ENCODE assay signal across 8 cellular contexts in genomic region chr21:42527489-42528158, GRCh38. TPM values are rescaled to one million over a fixed set of nuclear protein-coding genes. Genes with fewer than 3 reads are reported as not detected.
A peak's percentile ranks its signal among the peaks of the same experiment; 100 is the strongest.
DNase-seq lines count a peak whose midpoint lies in the region; ATAC-seq and TF ChIP-seq lines count a peak whose summit lies in the region.

No MANE protein-coding gene starts in this region.

- WGBS in H9 (ENCODE audit: extremely low coverage, insufficient read length, low lambda C conversion rate) = no CpG with 5 or more reads among the region's 13 CpGs
- 67 to 86% methylated on average over 8 to 13 of the region's 13 CpGs for WGBS in thyroid gland, 2 donors

- POLR2A ChIA-PET in CD4-positive, alpha-beta memory T cell (lab: Charles Lee; ENCODE audit: partially characterized antibody) = interaction anchor here (0.6 to 4.0 kb wide), 15 partner anchors 11 to 1422 kb away, joined by 3 to 42 read pairs (median 3); partner anchors contain the start of genes NDUFV3, RSPH1 and SLC37A1

- peaks cover 16 to 17% of the 10 kb centered on the region in 2 donors for H3K36me3 Mint-ChIP-seq in CD4-positive, alpha-beta memory T cell
- peaks cover 6 to 46% (median 20%) of the 10 kb centered on the region in 3 experiments; a peak in 6 of 7 replicates for H3K36me3 Mint-ChIP-seq in H9 (ENCODE audit: insufficient read depth in 1 of 3, low read depth in 3 of 3)
- H3K36me3 Mint-ChIP-seq in activated CD8-positive, alpha-beta memory T cell treated with anti-CD3 and anti-CD28 coated beads, Interleukin-2, amount 10 ng/mL, durations not matched to agents 7 days and 5 days = peaks cover 16% of the 10 kb centered on the region

- H3T11ph ChIP-seq in H9 (ENCODE audit: low read length) = no peak overlapping the region

- no peak overlapping the region for H3K18ac ChIP-seq in H9 (ENCODE audit: insufficient read length, low read depth, low read length)

- no peak overlapping the region for H2BK12ac ChIP-seq in H9 (ENCODE audit: insufficient read length, low read depth, low read length)

- peak overlapping the region; percentile 47 to 53 for H3K4me3 ChIP-seq in CD4-positive, alpha-beta memory T cell (ENCODE audit: low read length in 2 of 2)
- no peak overlapping the region for H3K4me3 ChIP-seq in thyroid gland (replicated peaks in 1 of 3)

- H4K8ac ChIP-seq in H9 (replicated peaks; ENCODE audit: insufficient read length, low read depth, low read length) = no peak overlapping the region

- no peak overlapping the region for H2BK15ac ChIP-seq in H9 (ENCODE audit: low read depth, low read length)

- H4K91ac ChIP-seq in H9 (ENCODE audit: insufficient read length, low read depth, low read length) = no peak overlapping the region

- ATAC-seq in activated CD8-positive, alpha-beta memory T cell treated with anti-CD3 and anti-CD28 coated beads, Interleukin-2, amount 10 ng/mL, durations not matched to agents 7 days and 5 days = peak; percentile 88
- peak; percentile 53 for ATAC-seq in left lobe of liver
- no peak for ATAC-seq in GM19397 (IDR thresholded peaks at IDR 0.05; ENCODE audit: unreplicated experiment)

- H3K27ac ChIP-seq in CD4-positive, alpha-beta memory T cell (ENCODE audit: low read depth, low read length) = peak overlapping the region; percentile 59
- H3K27ac ChIP-seq in H9 (ENCODE audit: insufficient read length, low read depth, low read length) (no peak overlapping the region), thyroid gland (peak overlapping the region in 2 of 3 donors; percentile 87 to 94)

- CTCF ChIA-PET in CD4-positive, alpha-beta memory T cell (lab: Charles Lee; ENCODE audit: partially characterized antibody) = interaction anchor here (0.6 to 1.8 kb wide), 4 partner anchors 11 to 290 kb away, joined by 3 to 5 read pairs (median 4); no protein-coding TSS in a partner anchor
- CTCF ChIA-PET in activated CD8-positive, alpha-beta memory T cell treated with anti-CD3 and anti-CD28 coated beads, Interleukin-2, amount 10 ng/mL, durations not matched to agents 7 days and 5 days (lab: Charles Lee) = interaction anchor here (1.0 to 3.1 kb wide), 5 partner anchors 10 to 60 kb away, joined by 3 to 15 read pairs (median 4); partner anchors contain the start of gene SLC37A1

- H3K56ac ChIP-seq in H9 (ENCODE audit: insufficient read length, low read depth, low read length) = no peak overlapping the region

- no peak overlapping the region for H2BK5ac ChIP-seq in H9 (ENCODE audit: insufficient read length, low read length)

- H3K4me1 Mint-ChIP-seq in CD4-positive, alpha-beta memory T cell = peaks cover 22 to 51% (median 37%) of the 10 kb centered on the region in 4 donors
- peaks cover 63 to 64% of the 10 kb centered on the region in 2 experiments for H3K4me1 Mint-ChIP-seq in H9
- H3K4me1 Mint-ChIP-seq in activated CD8-positive, alpha-beta memory T cell treated with anti-CD3 and anti-CD28 coated beads, Interleukin-2, amount 10 ng/mL, durations not matched to agents 7 days and 5 days = peaks cover 50% of the 10 kb centered on the region

- no peaks in the 10 kb centered on the region for H3K9me3 ChIP-seq in CD4-positive, alpha-beta memory T cell (ENCODE audit: control insufficient read depth in 1 of 2, low read length in 2 of 2)
- H3K9me3 ChIP-seq in H9 (ENCODE audit: control insufficient read depth, low read depth, low read length) (no peaks in the 10 kb centered on the region), thyroid gland (no peaks in the 10 kb centered on the region)

- no peak overlapping the region for H3K4ac ChIP-seq in H9 (ENCODE audit: low read depth, low read length)

- H2BK120ac ChIP-seq in H9 (ENCODE audit: low read depth, low read length, poor library complexity, severe bottlenecking) = no peak overlapping the region

- TF ChIP-seq CTCF in H9 (conservative IDR thresholded peaks at IDR 0.05) = no peak
- TF ChIP-seq CTCF in thyroid gland (IDR thresholded peaks at IDR 0.05) = no peak

- H3K9ac ChIP-seq in H9 (ENCODE audit: extremely low read depth, insufficient read length, low read length) = no peak overlapping the region

- H3K36me3 ChIP-seq in CD4-positive, alpha-beta memory T cell (ENCODE audit: insufficient read depth, low read length) = peaks cover 5% of the 10 kb centered on the region
- no peaks in the 10 kb centered on the region for H3K36me3 ChIP-seq in thyroid gland

- H3K4me1 ChIP-seq in CD4-positive, alpha-beta memory T cell (ENCODE audit: insufficient read depth, low read length) = peaks cover 32% of the 10 kb centered on the region
- H3K4me1 ChIP-seq in H9 (ENCODE audit: insufficient read depth, low read length) (peaks cover 4% of the 10 kb centered on the region; the same call in 1 of the 2 replicates), thyroid gland (peaks cover 61 to 79% of the 10 kb centered on the region in 2 donors)

- intact Hi-C loops in CD4-positive, alpha-beta memory T cell (cut with micrococcal nuclease) = loop anchor here (1.0 kb wide), 2 partner anchors 13 to 31 kb away; partner anchors contain the start of gene RSPH1
- intact Hi-C loops in thyroid gland (cut with DNase I) = no loop called here

- no peak overlapping the region for H2AFZ ChIP-seq in H9 (ENCODE audit: low read length)

- no peaks in the 10 kb centered on the region for H3K23me2 ChIP-seq in H9 (ENCODE audit: insufficient read length, low read depth, low read length, poor library complexity, severe bottlenecking)

- no peaks in the 10 kb centered on the region for H3K27me3 Mint-ChIP-seq in CD4-positive, alpha-beta memory T cell
- H3K27me3 Mint-ChIP-seq in H9 (ENCODE audit: low read depth) = no peaks in the 10 kb centered on the region
- no peaks in the 10 kb centered on the region for H3K27me3 Mint-ChIP-seq in activated CD8-positive, alpha-beta memory T cell treated with anti-CD3 and anti-CD28 coated beads, Interleukin-2, amount 10 ng/mL, durations not matched to agents 7 days and 5 days

- H2BK20ac ChIP-seq in H9 (ENCODE audit: low read depth, low read length, poor library complexity, severe bottlenecking) = no peak overlapping the region

- TF ChIP-seq POLR2A in thyroid gland (IDR thresholded peaks at IDR 0.05) = no peak

- DNase-seq in CD4-positive, alpha-beta memory T cell = peak; percentile 76 to 87 (median 81)
- DNase-seq in H9 (no peak), left lobe of liver (ENCODE audit: low spot score) (peak; percentile 44), thyroid gland (no peak), DMS 273 (lab: John Stamatoyannopoulos, UW; ENCODE audit: unreplicated experiment) (no peak), GOT3 (lab: John Stamatoyannopoulos, UW) (no peak)
- DNase-seq in activated CD8-positive, alpha-beta memory T cell treated with anti-CD3 and anti-CD28 coated beads, Interleukin-2, amount 10 ng/mL, durations not matched to agents 7 days and 5 days = peak; percentile 73

- no peak overlapping the region for H4K5ac ChIP-seq in H9 (ENCODE audit: insufficient read length, low read depth, low read length)

- H3K14ac ChIP-seq in H9 (ENCODE audit: insufficient read depth, low read length) = no peak overlapping the region

- H3K9me3 Mint-ChIP-seq in CD4-positive, alpha-beta memory T cell = no peaks in the 10 kb centered on the region
- no peaks in the 10 kb centered on the region for H3K9me3 Mint-ChIP-seq in H9
- no peaks in the 10 kb centered on the region for H3K9me3 Mint-ChIP-seq in activated CD8-positive, alpha-beta memory T cell treated with anti-CD3 and anti-CD28 coated beads, Interleukin-2, amount 10 ng/mL, durations not matched to agents 7 days and 5 days (ENCODE audit: low read depth)

- no peak overlapping the region for H2AK5ac ChIP-seq in H9 (ENCODE audit: insufficient read length, low read length)

- H3K27me3 ChIP-seq in CD4-positive, alpha-beta memory T cell (ENCODE audit: insufficient read depth, low read length) = no peaks in the 10 kb centered on the region
- H3K27me3 ChIP-seq in H9 (ENCODE audit: insufficient read depth, low read length) = no peaks in the 10 kb centered on the region
- no peaks in the 10 kb centered on the region for H3K27me3 ChIP-seq in thyroid gland

- no peaks in the 10 kb centered on the region for H3K79me2 ChIP-seq in H9 (ENCODE audit: insufficient read depth, low read length)

- peak overlapping the region; percentile 75 to 89 (median 86) for H3K4me3 Mint-ChIP-seq in CD4-positive, alpha-beta memory T cell
- H3K4me3 Mint-ChIP-seq in H9 = no peak overlapping the region
- H3K4me3 Mint-ChIP-seq in activated CD8-positive, alpha-beta memory T cell treated with anti-CD3 and anti-CD28 coated beads, Interleukin-2, amount 10 ng/mL, durations not matched to agents 7 days and 5 days = peak overlapping the region; percentile 71

- peak overlapping the region; percentile 81 to 98 (median 97) for H3K27ac Mint-ChIP-seq in CD4-positive, alpha-beta memory T cell
- peak overlapping the region; percentile 44 to 82 (median 53); a peak in 3 of 7 replicates for H3K27ac Mint-ChIP-seq in H9
- peak overlapping the region; percentile 90 for H3K27ac Mint-ChIP-seq in activated CD8-positive, alpha-beta memory T cell treated with anti-CD3 and anti-CD28 coated beads, Interleukin-2, amount 10 ng/mL, durations not matched to agents 7 days and 5 days

- H3K79me1 ChIP-seq in H9 (ENCODE audit: insufficient read depth, low read depth, low read length, poor library complexity, severe bottlenecking) = no peaks in the 10 kb centered on the region

- H4K20me1 ChIP-seq in H9 (ENCODE audit: control insufficient read depth, insufficient read depth, insufficient read length) = no peaks in the 10 kb centered on the region

- no peak overlapping the region for H3K23ac ChIP-seq in H9 (ENCODE audit: insufficient read length, low read depth, low read length)

- no peak overlapping the region for H3K4me2 ChIP-seq in H9 (ENCODE audit: insufficient read depth, insufficient read length, low read length)

RNA-seq across cellular contexts. Expression of gene SLC37A1, which starts 14.0 kb away (rescaled TPM):
- 10 to 100 TPM; 18.1 to 18.5 TPM for total RNA-seq in CD4-positive, alpha-beta memory T cell
- 1 to 10 TPM; 4.7 to 7.0 TPM for polyA plus RNA-seq in CD4-positive, alpha-beta memory T cell
- 34.8 and 37.7 TPM in 2 replicates for total RNA-seq in H9 (2021)
- total RNA-seq in activated CD8-positive, alpha-beta memory T cell treated with anti-CD3 and anti-CD28 coated beads, Interleukin-2, amount 10 ng/mL, durations not matched to agents 7 days and 5 days = 10 to 100 TPM; 14.0 to 14.8 TPM
- total RNA-seq in left lobe of liver = 5.0 TPM
- total RNA-seq in thyroid gland = 10 to 100 TPM; 26.1 to 37.9 (median 34.9) TPM

RNA-seq across cellular contexts. Expression of gene RSPH1, which starts 31.6 kb away (rescaled TPM):
- total RNA-seq in CD4-positive, alpha-beta memory T cell = not detected
- polyA plus RNA-seq in CD4-positive, alpha-beta memory T cell = not detected
- 0.31 TPM in 1 of 2 replicates, not detected in the other for total RNA-seq in H9 (2021)
- not detected for total RNA-seq in activated CD8-positive, alpha-beta memory T cell treated with anti-CD3 and anti-CD28 coated beads, Interleukin-2, amount 10 ng/mL, durations not matched to agents 7 days and 5 days
- total RNA-seq in left lobe of liver = 0.33 TPM
- total RNA-seq in thyroid gland = 1 to 10 TPM; 2.7 to 3.7 (median 3.0) TPM

Comparison
In these comparisons a context has a peak if more than half of its experiments do, and no peak if none do; other contexts are left out.
1. DNase-seq: peak in CD4-positive, alpha-beta memory T cell (5 of 5), activated CD8-positive, alpha-beta memory T cell treated with anti-CD3 and anti-CD28 coated beads, Interleukin-2, amount 10 ng/mL, durations not matched to agents 7 days and 5 days (single experiment) and left lobe of liver (single experiment); none in H9 (single experiment), thyroid gland (0 of 2), DMS 273 (single experiment) and GOT3 (single experiment).
2. H3K4me3 ChIP-seq: peak in CD4-positive, alpha-beta memory T cell (2 of 2); none in thyroid gland (0 of 3).
3. H3K4me3 Mint-ChIP-seq: peak in CD4-positive, alpha-beta memory T cell (8 of 8) and activated CD8-positive, alpha-beta memory T cell treated with anti-CD3 and anti-CD28 coated beads, Interleukin-2, amount 10 ng/mL, durations not matched to agents 7 days and 5 days (single experiment); none in H9 (0 of 2).
4. Peak in every context shown above with its lines, with median percentiles within 50 percentile points of each other: H3K27ac Mint-ChIP-seq.